In the genomic region with DNA sequence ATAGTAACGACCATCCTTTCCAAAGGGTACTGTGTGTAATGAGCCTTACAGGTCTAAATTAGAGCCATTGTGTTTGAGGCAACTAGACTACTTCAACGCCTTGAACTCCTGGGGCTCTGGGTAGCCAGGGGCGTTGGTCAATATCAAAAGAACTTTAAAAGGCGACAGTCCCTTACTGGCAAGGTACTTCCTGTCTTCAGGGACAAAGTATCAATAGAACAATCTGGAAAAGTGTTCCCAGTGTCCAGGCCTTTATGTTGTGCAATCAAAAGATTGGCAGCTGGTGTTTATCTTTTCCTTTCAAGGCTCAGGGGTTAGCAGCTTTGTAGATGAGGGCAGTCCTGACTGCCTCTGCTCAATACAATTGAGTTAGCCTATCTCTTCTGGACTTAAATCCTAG, we compare ENCODE assay signal across 1 cellular context.
TF ChIP-seq lines count a peak whose summit lies in the region.

No MANE protein-coding gene starts in this region.

TF ChIP-seq in HepG2, 621 proteins besides CTCF, POLR2A, EP300 and RAD21 (continued from another document and continues in another):
- TF ChIP-seq, protein P1, sequence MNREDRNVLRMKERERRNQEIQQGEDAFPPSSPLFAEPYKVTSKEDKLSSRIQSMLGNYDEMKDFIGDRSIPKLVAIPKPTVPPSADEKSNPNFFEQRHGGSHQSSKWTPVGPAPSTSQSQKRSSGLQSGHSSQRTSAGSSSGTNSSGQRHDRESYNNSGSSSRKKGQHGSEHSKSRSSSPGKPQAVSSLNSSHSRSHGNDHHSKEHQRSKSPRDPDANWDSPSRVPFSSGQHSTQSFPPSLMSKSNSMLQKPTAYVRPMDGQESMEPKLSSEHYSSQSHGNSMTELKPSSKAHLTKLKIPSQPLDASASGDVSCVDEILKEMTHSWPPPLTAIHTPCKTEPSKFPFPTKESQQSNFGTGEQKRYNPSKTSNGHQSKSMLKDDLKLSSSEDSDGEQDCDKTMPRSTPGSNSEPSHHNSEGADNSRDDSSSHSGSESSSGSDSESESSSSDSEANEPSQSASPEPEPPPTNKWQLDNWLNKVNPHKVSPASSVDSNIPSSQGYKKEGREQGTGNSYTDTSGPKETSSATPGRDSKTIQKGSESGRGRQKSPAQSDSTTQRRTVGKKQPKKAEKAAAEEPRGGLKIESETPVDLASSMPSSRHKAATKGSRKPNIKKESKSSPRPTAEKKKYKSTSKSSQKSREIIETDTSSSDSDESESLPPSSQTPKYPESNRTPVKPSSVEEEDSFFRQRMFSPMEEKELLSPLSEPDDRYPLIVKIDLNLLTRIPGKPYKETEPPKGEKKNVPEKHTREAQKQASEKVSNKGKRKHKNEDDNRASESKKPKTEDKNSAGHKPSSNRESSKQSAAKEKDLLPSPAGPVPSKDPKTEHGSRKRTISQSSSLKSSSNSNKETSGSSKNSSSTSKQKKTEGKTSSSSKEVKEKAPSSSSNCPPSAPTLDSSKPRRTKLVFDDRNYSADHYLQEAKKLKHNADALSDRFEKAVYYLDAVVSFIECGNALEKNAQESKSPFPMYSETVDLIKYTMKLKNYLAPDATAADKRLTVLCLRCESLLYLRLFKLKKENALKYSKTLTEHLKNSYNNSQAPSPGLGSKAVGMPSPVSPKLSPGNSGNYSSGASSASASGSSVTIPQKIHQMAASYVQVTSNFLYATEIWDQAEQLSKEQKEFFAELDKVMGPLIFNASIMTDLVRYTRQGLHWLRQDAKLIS (CRISPR knock-in tag; IDR thresholded peaks at IDR 0.05) = no peak
- TF ChIP-seq ARHGAP35 (CRISPR knock-in tag; IDR thresholded peaks at IDR 0.05; ENCODE audit: borderline replicate concordance) = no peak
- 0 out of 2 replicates have a peak, but pooled peaks have one; percentile 35 for TF ChIP-seq ZNF343 (CRISPR knock-in tag; IDR thresholded peaks at IDR 0.05)
- TF ChIP-seq ZNF10 (CRISPR knock-in tag; IDR thresholded peaks at IDR 0.05; ENCODE audit: borderline replicate concordance, low read depth) = no peak
- no peak for TF ChIP-seq ZNF530 (CRISPR knock-in tag; IDR thresholded peaks at IDR 0.05; ENCODE audit: low read depth)
- TF ChIP-seq PREB (CRISPR knock-in tag; IDR thresholded peaks at IDR 0.05) = no peak
- TF ChIP-seq ZNF282 (IDR thresholded peaks at IDR 0.05; ENCODE audit: partially characterized antibody) = no peak
- TF ChIP-seq DPF2 (CRISPR knock-in tag; IDR thresholded peaks at IDR 0.05; ENCODE audit: borderline replicate concordance, low read depth) = peak; percentile 66; the same call in 1 of the 2 replicates
- TF ChIP-seq TRIM24 (CRISPR knock-in tag; IDR thresholded peaks at IDR 0.05) = 0 out of 2 replicates have a peak, but pooled peaks have one; percentile 56
- no peak for TF ChIP-seq DBP (CRISPR knock-in tag; IDR thresholded peaks at IDR 0.05; ENCODE audit: not compliant biosample characterization)
- no peak for TF ChIP-seq PAX8 (CRISPR knock-in tag; IDR thresholded peaks at IDR 0.05; ENCODE audit: borderline replicate concordance)
- peak; percentile 38; the same call in 1 of the 2 replicates for TF ChIP-seq REPIN1 (CRISPR knock-in tag; IDR thresholded peaks at IDR 0.05; ENCODE audit: borderline replicate concordance, low read depth)
- TF ChIP-seq, protein P2, sequence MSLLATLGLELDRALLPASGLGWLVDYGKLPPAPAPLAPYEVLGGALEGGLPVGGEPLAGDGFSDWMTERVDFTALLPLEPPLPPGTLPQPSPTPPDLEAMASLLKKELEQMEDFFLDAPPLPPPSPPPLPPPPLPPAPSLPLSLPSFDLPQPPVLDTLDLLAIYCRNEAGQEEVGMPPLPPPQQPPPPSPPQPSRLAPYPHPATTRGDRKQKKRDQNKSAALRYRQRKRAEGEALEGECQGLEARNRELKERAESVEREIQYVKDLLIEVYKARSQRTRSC (CRISPR knock-in tag; IDR thresholded peaks at IDR 0.05; ENCODE audit: low read depth) = no peak
- TF ChIP-seq, protein P3, sequence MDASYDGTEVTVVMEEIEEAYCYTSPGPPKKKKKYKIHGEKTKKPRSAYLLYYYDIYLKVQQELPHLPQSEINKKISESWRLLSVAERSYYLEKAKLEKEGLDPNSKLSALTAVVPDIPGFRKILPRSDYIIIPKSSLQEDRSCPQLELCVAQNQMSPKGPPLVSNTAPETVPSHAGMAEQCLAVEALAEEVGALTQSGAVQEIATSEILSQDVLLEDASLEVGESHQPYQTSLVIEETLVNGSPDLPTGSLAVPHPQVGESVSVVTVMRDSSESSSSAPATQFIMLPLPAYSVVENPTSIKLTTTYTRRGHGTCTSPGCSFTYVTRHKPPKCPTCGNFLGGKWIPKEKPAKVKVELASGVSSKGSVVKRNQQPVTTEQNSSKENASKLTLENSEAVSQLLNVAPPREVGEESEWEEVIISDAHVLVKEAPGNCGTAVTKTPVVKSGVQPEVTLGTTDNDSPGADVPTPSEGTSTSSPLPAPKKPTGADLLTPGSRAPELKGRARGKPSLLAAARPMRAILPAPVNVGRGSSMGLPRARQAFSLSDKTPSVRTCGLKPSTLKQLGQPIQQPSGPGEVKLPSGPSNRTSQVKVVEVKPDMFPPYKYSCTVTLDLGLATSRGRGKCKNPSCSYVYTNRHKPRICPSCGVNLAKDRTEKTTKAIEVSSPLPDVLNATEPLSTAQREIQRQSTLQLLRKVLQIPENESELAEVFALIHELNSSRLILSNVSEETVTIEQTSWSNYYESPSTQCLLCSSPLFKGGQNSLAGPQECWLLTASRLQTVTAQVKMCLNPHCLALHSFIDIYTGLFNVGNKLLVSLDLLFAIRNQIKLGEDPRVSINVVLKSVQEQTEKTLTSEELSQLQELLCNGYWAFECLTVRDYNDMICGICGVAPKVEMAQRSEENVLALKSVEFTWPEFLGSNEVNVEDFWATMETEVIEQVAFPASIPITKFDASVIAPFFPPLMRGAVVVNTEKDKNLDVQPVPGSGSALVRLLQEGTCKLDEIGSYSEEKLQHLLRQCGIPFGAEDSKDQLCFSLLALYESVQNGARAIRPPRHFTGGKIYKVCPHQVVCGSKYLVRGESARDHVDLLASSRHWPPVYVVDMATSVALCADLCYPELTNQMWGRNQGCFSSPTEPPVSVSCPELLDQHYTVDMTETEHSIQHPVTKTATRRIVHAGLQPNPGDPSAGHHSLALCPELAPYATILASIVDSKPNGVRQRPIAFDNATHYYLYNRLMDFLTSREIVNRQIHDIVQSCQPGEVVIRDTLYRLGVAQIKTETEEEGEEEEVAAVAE (CRISPR knock-in tag; IDR thresholded peaks at IDR 0.05; ENCODE audit: borderline replicate concordance) = no peak
- TF ChIP-seq SNAPC4 (CRISPR knock-in tag; IDR thresholded peaks at IDR 0.05) = 0 out of 2 replicates have a peak, but pooled peaks have one; percentile 41
- TF ChIP-seq ZBTB43 (CRISPR knock-in tag; conservative IDR thresholded peaks at IDR 0.05) = no peak
- no peak for TF ChIP-seq JDP2 (CRISPR knock-in tag; IDR thresholded peaks at IDR 0.05; ENCODE audit: borderline replicate concordance)
- no peak for TF ChIP-seq ATF7-NPFF (CRISPR knock-in tag; IDR thresholded peaks at IDR 0.05; ENCODE audit: low read depth)
- TF ChIP-seq, protein P4, sequence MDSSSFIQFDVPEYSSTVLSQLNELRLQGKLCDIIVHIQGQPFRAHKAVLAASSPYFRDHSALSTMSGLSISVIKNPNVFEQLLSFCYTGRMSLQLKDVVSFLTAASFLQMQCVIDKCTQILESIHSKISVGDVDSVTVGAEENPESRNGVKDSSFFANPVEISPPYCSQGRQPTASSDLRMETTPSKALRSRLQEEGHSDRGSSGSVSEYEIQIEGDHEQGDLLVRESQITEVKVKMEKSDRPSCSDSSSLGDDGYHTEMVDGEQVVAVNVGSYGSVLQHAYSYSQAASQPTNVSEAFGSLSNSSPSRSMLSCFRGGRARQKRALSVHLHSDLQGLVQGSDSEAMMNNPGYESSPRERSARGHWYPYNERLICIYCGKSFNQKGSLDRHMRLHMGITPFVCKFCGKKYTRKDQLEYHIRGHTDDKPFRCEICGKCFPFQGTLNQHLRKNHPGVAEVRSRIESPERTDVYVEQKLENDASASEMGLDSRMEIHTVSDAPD (CRISPR knock-in tag; IDR thresholded peaks at IDR 0.05) = no peak
- TF ChIP-seq SIX1 (CRISPR knock-in tag; IDR thresholded peaks at IDR 0.05; ENCODE audit: borderline replicate concordance) = 0 out of 2 replicates have a peak, but pooled peaks have one; percentile 39
- TF ChIP-seq, protein P5, sequence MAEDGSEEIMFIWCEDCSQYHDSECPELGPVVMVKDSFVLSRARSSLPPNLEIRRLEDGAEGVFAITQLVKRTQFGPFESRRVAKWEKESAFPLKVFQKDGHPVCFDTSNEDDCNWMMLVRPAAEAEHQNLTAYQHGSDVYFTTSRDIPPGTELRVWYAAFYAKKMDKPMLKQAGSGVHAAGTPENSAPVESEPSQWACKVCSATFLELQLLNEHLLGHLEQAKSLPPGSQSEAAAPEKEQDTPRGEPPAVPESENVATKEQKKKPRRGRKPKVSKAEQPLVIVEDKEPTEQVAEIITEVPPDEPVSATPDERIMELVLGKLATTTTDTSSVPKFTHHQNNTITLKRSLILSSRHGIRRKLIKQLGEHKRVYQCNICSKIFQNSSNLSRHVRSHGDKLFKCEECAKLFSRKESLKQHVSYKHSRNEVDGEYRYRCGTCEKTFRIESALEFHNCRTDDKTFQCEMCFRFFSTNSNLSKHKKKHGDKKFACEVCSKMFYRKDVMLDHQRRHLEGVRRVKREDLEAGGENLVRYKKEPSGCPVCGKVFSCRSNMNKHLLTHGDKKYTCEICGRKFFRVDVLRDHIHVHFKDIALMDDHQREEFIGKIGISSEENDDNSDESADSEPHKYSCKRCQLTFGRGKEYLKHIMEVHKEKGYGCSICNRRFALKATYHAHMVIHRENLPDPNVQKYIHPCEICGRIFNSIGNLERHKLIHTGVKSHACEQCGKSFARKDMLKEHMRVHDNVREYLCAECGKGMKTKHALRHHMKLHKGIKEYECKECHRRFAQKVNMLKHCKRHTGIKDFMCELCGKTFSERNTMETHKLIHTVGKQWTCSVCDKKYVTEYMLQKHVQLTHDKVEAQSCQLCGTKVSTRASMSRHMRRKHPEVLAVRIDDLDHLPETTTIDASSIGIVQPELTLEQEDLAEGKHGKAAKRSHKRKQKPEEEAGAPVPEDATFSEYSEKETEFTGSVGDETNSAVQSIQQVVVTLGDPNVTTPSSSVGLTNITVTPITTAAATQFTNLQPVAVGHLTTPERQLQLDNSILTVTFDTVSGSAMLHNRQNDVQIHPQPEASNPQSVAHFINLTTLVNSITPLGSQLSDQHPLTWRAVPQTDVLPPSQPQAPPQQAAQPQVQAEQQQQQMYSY (CRISPR knock-in tag; IDR thresholded peaks at IDR 0.05) = no peak
